32 cellular contexts compared by ENCODE assay signal in genomic region chr3:145951431-145951830, GRCh38.
"Had no signal": no experiment of that assay in that cellular context is flagged by ENCODE, and none has a peak within 500 bp of the region (broad histone marks: within the 10 kb centered on the region; RNA-seq: fewer than 3 reads in every experiment).

No MANE protein-coding gene starts in this region.

- H3K9me3 ChIP-seq: mucosa of descending colon, neutrophil, prostate gland, testis, tibial artery had no signal

- H3K27ac ChIP-seq: esophagus squamous epithelium, heart right ventricle, left lung, neutrophil, parathyroid adenoma, prostate gland, right atrium auricular region, testis, tibial artery had no signal

- FAIRE-seq: endometrium, islet of Langerhans had no signal

- H3K4me3 Mint-ChIP-seq: effector memory CD8-positive, alpha-beta T cell; mesothelial cell of epicardium; naive B cell; natural killer cell treated with Interleukin-12 subunit alpha and Interleukin-12 subunit beta and Interleukin-15 and Interleukin-18, amount 100 ng/mL, for 72 hours; neural crest cell; stimulated activated memory B cell treated with anti-CD40 and anti-IgM and Interleukin-4, amounts not matched to agents 10 μg/mL and 1 μg/mL and 100 μg/mL, for 72 hours; type B pancreatic cell had no signal

- H3K4me1 ChIP-seq: esophagus squamous epithelium, heart right ventricle, left lung, parathyroid adenoma, prostate gland, right atrium auricular region, testis, tibial artery had no signal

- H3K27ac Mint-ChIP-seq: effector memory CD8-positive, alpha-beta T cell; mesothelial cell of epicardium; naive B cell; natural killer cell treated with Interleukin-12 subunit alpha and Interleukin-12 subunit beta and Interleukin-15 and Interleukin-18, amount 100 ng/mL, for 72 hours; stimulated activated memory B cell treated with anti-CD40 and anti-IgM and Interleukin-4, amounts not matched to agents 10 μg/mL and 1 μg/mL and 100 μg/mL, for 72 hours; type B pancreatic cell had no signal

- H3K27me3 Mint-ChIP-seq: effector memory CD8-positive, alpha-beta T cell; naive B cell; natural killer cell treated with Interleukin-12 subunit alpha and Interleukin-12 subunit beta and Interleukin-15 and Interleukin-18, amount 100 ng/mL, for 72 hours; stimulated activated memory B cell treated with anti-CD40 and anti-IgM and Interleukin-4, amounts not matched to agents 10 μg/mL and 1 μg/mL and 100 μg/mL, for 72 hours; type B pancreatic cell had no signal

- H2AFZ ChIP-seq: parathyroid adenoma had no signal

- H3K27me3 ChIP-seq: esophagus squamous epithelium, heart right ventricle, left lung, neutrophil, right atrium auricular region, testis, tibial artery had no signal

- H3K9me3 Mint-ChIP-seq: neural crest cell; stimulated activated memory B cell treated with anti-CD40 and anti-IgM and Interleukin-4, amounts not matched to agents 10 μg/mL and 1 μg/mL and 100 μg/mL, for 72 hours; type B pancreatic cell had no signal

- H3K4me3 ChIP-seq: esophagus squamous epithelium, heart right ventricle, left lung, mucosa of descending colon, prostate gland, right atrium auricular region, smooth muscle cell, testis, tibial artery had no signal

- H3K36me3 Mint-ChIP-seq: mesothelial cell of epicardium; naive B cell; natural killer cell treated with Interleukin-12 subunit alpha and Interleukin-12 subunit beta and Interleukin-15 and Interleukin-18, amount 100 ng/mL, for 72 hours; stimulated activated memory B cell treated with anti-CD40 and anti-IgM and Interleukin-4, amounts not matched to agents 10 μg/mL and 1 μg/mL and 100 μg/mL, for 72 hours; type B pancreatic cell had no signal

- H3K79me2 ChIP-seq: parathyroid adenoma had no signal

- DNase-seq: cortex of kidney; effector memory CD8-positive, alpha-beta T cell; erythroblast; esophagus squamous epithelium; foreskin melanocyte; glutamatergic neuron; heart right ventricle; hippocampal formation; left cardiac atrium; left lung; mesenchymal stem cell; mucosa of descending colon; naive B cell; stimulated activated CD4-positive, alpha-beta T cell treated with anti-CD3 and anti-CD28 coated beads, Interleukin-12 subunit alpha, Interleukin-12 subunit beta, amount 100 ng/mL, for 4 hours; stimulated activated CD4-positive, alpha-beta T cell treated with anti-CD3 and anti-CD28 coated beads, Interleukin-1b, Interleukin-23, amount 100 ng/mL, for 48 hours; stimulated activated CD4-positive, alpha-beta T cell treated with anti-CD3 and anti-CD28 coated beads, Interleukin-4, amount 100 ng/mL, for 1 hour; stimulated activated naive CD8-positive, alpha-beta T cell treated with anti-CD3 and anti-CD28 coated beads, Interleukin-15, Interleukin-2, amounts not matched to agents 100 U/mL and 50 U/mL, for 24 hours; substantia nigra; testis; tibial artery had no signal

- H3K9ac ChIP-seq: parathyroid adenoma had no signal

- H3K4me1 Mint-ChIP-seq: mesothelial cell of epicardium; naive B cell; neural crest cell; stimulated activated memory B cell treated with anti-CD40 and anti-IgM and Interleukin-4, amounts not matched to agents 10 μg/mL and 1 μg/mL and 100 μg/mL, for 72 hours had no signal

- H3K36me3 ChIP-seq: esophagus squamous epithelium, heart right ventricle, left lung, neutrophil, prostate gland, right atrium auricular region, tibial artery had no signal
